9 cellular contexts compared by ENCODE assay signal in the genomic region with DNA sequence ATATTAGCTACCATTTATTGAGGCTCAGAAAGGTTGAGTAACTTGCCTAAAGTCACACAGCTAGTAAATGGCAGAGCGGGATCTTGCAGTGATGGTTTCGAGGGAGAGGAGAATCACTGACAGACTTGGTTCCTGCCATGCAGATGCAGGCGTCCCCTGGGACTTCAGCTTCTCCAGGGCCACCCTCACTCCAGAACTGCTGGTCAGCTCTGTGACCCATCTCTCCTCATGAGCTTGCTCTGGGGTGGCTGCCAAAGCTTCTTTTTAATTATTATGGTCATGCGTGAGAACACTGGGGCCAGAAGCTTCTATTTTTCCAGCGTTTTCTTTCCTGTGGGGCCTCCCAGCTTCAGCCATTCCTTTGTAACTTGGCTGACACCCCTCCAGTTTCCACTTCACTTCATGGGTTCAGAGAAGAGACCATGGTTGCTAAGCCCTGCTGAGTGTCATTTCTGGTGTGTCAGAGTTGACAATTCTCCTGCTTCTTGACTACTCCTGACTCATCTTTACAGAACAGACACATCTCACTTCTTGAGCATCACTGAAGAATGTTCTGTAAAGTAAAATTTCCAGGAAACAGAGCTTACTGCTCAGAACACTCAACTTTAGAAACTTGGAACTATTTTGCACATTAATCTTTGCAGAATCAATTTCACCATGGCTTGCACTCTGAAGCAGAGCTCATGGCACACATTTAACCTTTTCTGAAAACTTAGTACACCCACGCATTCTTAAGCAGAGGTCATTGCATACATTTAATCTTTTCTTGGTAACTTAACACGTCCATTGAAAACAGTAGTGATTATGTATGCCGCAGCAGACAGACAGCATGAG.
DNase-seq lines count a peak whose midpoint lies in the region; ATAC-seq lines count a peak whose summit lies in the region.
"Had no signal": no experiment of that assay in that cellular context is flagged by ENCODE, and none has a peak within 500 bp of the region (broad histone marks: within the 10 kb centered on the region; RNA-seq: fewer than 3 reads in every experiment).

No MANE protein-coding gene starts in this region.

- H3K27me3 Mint-ChIP-seq in activated naive CD8-positive, alpha-beta T cell treated with anti-CD3 and anti-CD28 coated beads for 36 hours = no peaks in the 10 kb centered on the region

- no peaks in the 10 kb centered on the region for H3K4me1 ChIP-seq in HAP-1

- no peak overlapping the region for H3K4me3 ChIP-seq in HAP-1

- H3K9me3 ChIP-seq in HAP-1 = no peaks in the 10 kb centered on the region

- DNase-seq in activated naive CD8-positive, alpha-beta T cell treated with anti-CD3 and anti-CD28 coated beads for 36 hours = no peak
- peak; percentile 55 for DNase-seq in left ventricle myocardium superior
- peak; percentile 46 for DNase-seq in stimulated activated CD8-positive, alpha-beta memory T cell treated with anti-CD3 and anti-CD28 coated beads, Interleukin-4, amount 100 ng/mL, for 48 hours
- DNase-seq in HAP-1 (ENCODE audit: low spot score in 2 of 2) = no peak
- no peak for DNase-seq in NCI-H524 treated with DMSO at 0.1 percent for 48 hours (lab: John Stamatoyannopoulos, UW)
- DNase-seq in NCI-H146 treated with DMSO at 0.1 percent for 48 hours (lab: John Stamatoyannopoulos, UW; ENCODE audit: unreplicated experiment) = no peak
- DNase-seq: NCI-H1436 had no signal

- H3K36me3 Mint-ChIP-seq in activated naive CD8-positive, alpha-beta T cell treated with anti-CD3 and anti-CD28 coated beads for 36 hours = no peaks in the 10 kb centered on the region

- peak overlapping the region; percentile 72 for H3K27ac Mint-ChIP-seq in activated naive CD8-positive, alpha-beta T cell treated with anti-CD3 and anti-CD28 coated beads for 36 hours

- H3K9me3 Mint-ChIP-seq in activated naive CD8-positive, alpha-beta T cell treated with anti-CD3 and anti-CD28 coated beads for 36 hours = no peaks in the 10 kb centered on the region

- ATAC-seq in HG03439 (IDR thresholded peaks at IDR 0.05; ENCODE audit: unreplicated experiment) (peak; percentile 44), left ventricle myocardium superior (no peak), GM21367 (IDR thresholded peaks at IDR 0.05; ENCODE audit: unreplicated experiment) (no peak)

- no peaks in the 10 kb centered on the region for H3K36me3 ChIP-seq in HAP-1 (replicated peaks)

- intact Hi-C loops in left ventricle myocardium superior (cut with micrococcal nuclease) = no loop called here

- H3K27me3 ChIP-seq in HAP-1 (ENCODE audit: low read depth) = no peaks in the 10 kb centered on the region

- peaks cover 24% of the 10 kb centered on the region for H3K4me1 Mint-ChIP-seq in activated naive CD8-positive, alpha-beta T cell treated with anti-CD3 and anti-CD28 coated beads for 36 hours

- no peak overlapping the region for H3K4me3 Mint-ChIP-seq in activated naive CD8-positive, alpha-beta T cell treated with anti-CD3 and anti-CD28 coated beads for 36 hours

- in situ Hi-C loops in HAP-1 (cut with MboI; ENCODE audit: low sequenced_read_pairs) = no loop called here

Comparison
In these comparisons a context has a peak if more than half of its experiments do, and no peak if none do; other contexts are left out.
1. DNase-seq: peak in left ventricle myocardium superior (single experiment) and stimulated activated CD8-positive, alpha-beta memory T cell treated with anti-CD3 and anti-CD28 coated beads, Interleukin-4, amount 100 ng/mL, for 48 hours (single experiment); none in activated naive CD8-positive, alpha-beta T cell treated with anti-CD3 and anti-CD28 coated beads for 36 hours (single experiment), HAP-1 (0 of 2), NCI-H524 treated with DMSO at 0.1 percent for 48 hours (single experiment) and NCI-H146 treated with DMSO at 0.1 percent for 48 hours (single experiment).